8 cellular contexts compared by ENCODE assay signal in the genomic region with DNA sequence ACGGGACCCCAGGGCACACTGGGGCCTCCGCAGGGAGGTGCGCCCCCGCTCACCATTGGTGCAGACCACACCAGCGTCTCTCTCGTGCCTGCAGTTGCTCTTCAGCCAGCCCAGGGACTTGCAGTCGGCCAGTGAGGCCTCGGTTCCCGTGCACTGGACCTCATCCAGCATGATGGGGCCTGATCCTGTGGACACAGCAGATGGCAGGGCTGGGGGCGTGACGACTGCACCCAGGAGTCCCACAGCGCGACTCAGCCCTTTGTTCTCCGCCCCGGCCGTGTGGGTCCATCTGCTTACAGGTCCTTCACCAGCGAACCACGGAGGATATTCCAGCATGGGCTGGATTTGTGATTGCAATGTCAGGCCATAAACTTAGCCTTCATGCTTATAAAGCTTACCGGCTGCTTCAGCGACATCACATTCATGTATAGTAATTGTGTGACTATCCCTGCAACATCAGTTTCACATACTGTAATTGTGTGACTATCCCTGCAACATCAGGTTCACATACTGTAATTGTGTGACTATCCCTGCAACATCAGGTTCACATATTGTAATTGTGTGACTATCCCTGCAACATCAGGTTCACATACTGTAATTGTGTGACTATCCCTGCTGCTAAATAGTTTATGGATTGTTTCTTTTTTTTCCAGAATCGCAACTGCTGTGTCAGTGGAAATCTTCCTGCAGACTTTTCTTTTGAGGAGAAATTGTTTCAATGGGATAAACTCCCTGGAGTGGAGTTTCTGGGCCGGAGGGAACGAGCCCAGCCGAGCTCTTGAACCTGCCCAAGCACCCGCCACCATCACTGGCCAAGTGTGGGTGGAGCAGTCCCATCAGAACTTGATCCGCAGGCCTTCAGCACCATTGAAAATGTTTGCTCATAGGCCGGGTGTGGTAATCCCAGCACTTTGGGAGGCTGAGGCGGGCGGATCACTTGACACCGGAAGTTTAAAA. TPM values are rescaled to one million over a fixed set of nuclear protein-coding genes. Genes with fewer than 3 reads are reported as not detected.
DNase-seq lines count a peak whose midpoint lies in the region; TF ChIP-seq lines count a peak whose summit lies in the region.

No MANE protein-coding gene starts in this region.

- H3K4me1 ChIP-seq in HUES6 (ENCODE audit: control insufficient read depth, insufficient read depth, low read length): peaks cover 20% of the 10 kb centered on the region
- peaks cover 7 to 28% of the 10 kb centered on the region in 2 donors for H3K4me1 ChIP-seq in ascending aorta
- peaks cover 2 to 87% (median 74%) of the 10 kb centered on the region in 5 donors for H3K4me1 ChIP-seq in subcutaneous abdominal adipose tissue (ENCODE audit: control insufficient read depth in 5 of 5, insufficient read depth in 5 of 5, low read length in 5 of 5)

- no peak overlapping the region for H3K27ac ChIP-seq in HUES6 (ENCODE audit: low read depth, low read length)
- H3K27ac ChIP-seq in ascending aorta: peak overlapping the region; percentile 86 to 87
- H3K27ac ChIP-seq in subcutaneous abdominal adipose tissue (ENCODE audit: low read depth, low read length): peak overlapping the region; percentile 57

- no peaks in the 10 kb centered on the region for H3K36me3 ChIP-seq in HUES6 (ENCODE audit: control insufficient read depth, insufficient read depth, low read length)
- no peaks in the 10 kb centered on the region for H3K36me3 ChIP-seq in ascending aorta
- H3K36me3 ChIP-seq in subcutaneous abdominal adipose tissue (ENCODE audit: control insufficient read depth in 5 of 5, insufficient read depth in 5 of 5, low read length in 5 of 5): peaks cover 0 to 28% (median 14%) of the 10 kb centered on the region in 5 donors

- TF ChIP-seq CTCF in ascending aorta (IDR thresholded peaks at IDR 0.05): no peak
- TF ChIP-seq CTCF in GM13976 (IDR thresholded peaks at IDR 0.05; ENCODE audit: borderline replicate concordance, control extremely low read depth, extremely low read depth, insufficient read depth, missing control alignments): no peak

- intact Hi-C loops in ascending aorta (cut with DNase I): loop anchor here (5.0 kb wide), 1 partner anchor 93 kb away; no protein-coding TSS in a partner anchor

- H3K4me3 ChIP-seq in HUES6 (ENCODE audit: low read depth, low read length) (peak overlapping the region; percentile 33), ascending aorta (peak overlapping the region; percentile 13 to 15), subcutaneous abdominal adipose tissue (ENCODE audit: low read depth in 1 of 5, low read length in 5 of 5) (peak overlapping the region in 2 of 5 donors; percentile 11 to 13)

- H3K9me3 ChIP-seq in HUES6 (ENCODE audit: control insufficient read depth, insufficient read depth, low read depth, low read length) (no peaks in the 10 kb centered on the region), ascending aorta (no peaks in the 10 kb centered on the region), subcutaneous abdominal adipose tissue (ENCODE audit: control insufficient read depth in 5 of 5, low read length in 5 of 5) (no peaks in the 10 kb centered on the region)

- DNase-seq in ACHN (peak; percentile 28), ascending aorta (ENCODE audit: low spot score in 2 of 2) (peak; percentile 40 to 89), iPS-NIHi11 (ENCODE audit: low spot score) (peak; percentile 66), NCI-H226 (no peak), globus pallidus (ENCODE audit: low spot score) (no peak), GM13976 (ENCODE audit: low spot score) (no peak)

- no peaks in the 10 kb centered on the region for H3K27me3 ChIP-seq in HUES6 (ENCODE audit: control insufficient read depth, insufficient read depth, low read length)
- no peaks in the 10 kb centered on the region for H3K27me3 ChIP-seq in ascending aorta
- H3K27me3 ChIP-seq in subcutaneous abdominal adipose tissue (ENCODE audit: control insufficient read depth in 5 of 5, insufficient read depth in 4 of 5, low read length in 5 of 5): no peaks in the 10 kb centered on the region

- H3K9ac ChIP-seq in HUES6 (ENCODE audit: low read length) (no peak overlapping the region), subcutaneous abdominal adipose tissue (ENCODE audit: low read length in 5 of 5) (no peak overlapping the region)

- in situ Hi-C loops in ACHN (cut with HindIII; ENCODE audit: low pct_ligation_motif_present, low pct_unique_long_range_greater_than_20kb, low sequenced_read_pairs): no loop called here
- in situ Hi-C loops in GM13976 (cut with MboI; ENCODE audit: low sequenced_read_pairs, unreplicated experiment): no loop called here

RNA-seq across cellular contexts. Expression of a gene that starts 4.8 kb away (rescaled TPM):
- total RNA-seq in ascending aorta: 365 TPM

RNA-seq across cellular contexts. Expression of a gene that starts 34.7 kb away (rescaled TPM):
- 67.2 TPM for total RNA-seq in ascending aorta

RNA-seq across cellular contexts. Expression of a gene that starts 49.1 kb away (rescaled TPM):
- total RNA-seq in ascending aorta: 435 TPM

RNA-seq across cellular contexts. Expression of a gene that starts 49.7 kb away (rescaled TPM):
- 278 TPM for total RNA-seq in ascending aorta

Comparison
In these comparisons a context has a peak if more than half of its experiments do, and no peak if none do; other contexts are left out.
1. DNase-seq: peak in ACHN (single experiment), ascending aorta (2 of 2) and iPS-NIHi11 (single experiment); none in NCI-H226 (single experiment), globus pallidus (single experiment) and GM13976 (single experiment).